Comparison of ENCODE assay signal across 19 cellular contexts in the genomic region with DNA sequence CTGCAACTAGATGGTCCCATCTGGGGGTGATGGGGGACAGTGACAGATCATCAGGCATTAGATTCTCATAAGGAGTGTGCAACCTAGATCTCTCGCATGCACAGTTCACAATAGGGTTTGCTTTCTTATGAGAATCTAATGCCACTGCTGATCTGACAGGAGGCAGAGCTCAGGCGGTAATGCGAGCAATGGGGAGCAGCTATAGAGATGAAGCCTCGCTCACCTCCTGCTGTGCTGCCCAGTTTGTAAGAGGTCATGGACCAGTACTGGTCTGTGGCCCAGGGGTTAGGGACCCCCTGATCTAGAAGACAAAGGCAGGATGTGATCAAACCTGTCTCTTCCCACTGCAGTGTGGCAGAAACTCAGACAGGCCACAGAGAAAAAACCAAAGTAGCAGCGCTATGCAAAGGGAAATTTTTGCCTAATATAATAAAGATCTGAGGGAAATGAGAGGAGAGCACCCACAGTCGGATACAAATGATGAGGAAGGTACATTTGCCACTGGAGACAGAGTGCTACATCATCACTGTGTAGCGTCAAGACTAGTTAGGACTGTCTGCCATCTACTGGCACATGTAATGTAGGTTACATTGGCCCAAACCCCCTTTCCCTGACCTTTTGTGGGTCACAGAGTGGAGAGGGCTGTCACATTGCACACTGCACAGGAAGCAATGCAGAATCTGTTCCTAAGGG. TPM values are rescaled to one million over a fixed set of nuclear protein-coding genes. Genes with fewer than 3 reads are reported as not detected.
DNase-seq lines count a peak whose midpoint lies in the region; ATAC-seq, FAIRE-seq and TF ChIP-seq lines count a peak whose summit lies in the region.
"Had no signal": no experiment of that assay in that cellular context is flagged by ENCODE, and none has a peak within 500 bp of the region (broad histone marks: within the 10 kb centered on the region; RNA-seq: fewer than 3 reads in every experiment).

No MANE protein-coding gene starts in this region.

- TF ChIP-seq POLR2A in NB4 (IDR thresholded peaks at IDR 0.05; ENCODE audit: extremely low read depth, insufficient read length) = no peak
- TF ChIP-seq POLR2A in HepG2 (IDR thresholded peaks at IDR 0.05; ENCODE audit: insufficient read depth in 1 of 2, low read depth in 2 of 2, low read length in 2 of 2) = no peak
- no peak for TF ChIP-seq POLR2A in lower leg skin (IDR thresholded peaks at IDR 0.05)

- H4K20me1 ChIP-seq in HepG2 (ENCODE audit: insufficient read depth, low read length) = no peaks in the 10 kb centered on the region

- no peak for FAIRE-seq in HepG2 (lab: Jason Lieb, UNC)

- no TSS peak for BruUV-seq in HepG2 (replicated peaks; lab: Mats Ljungman, UMichigan)

- POLR2A ChIA-PET in HepG2 (lab: Yijun Ruan, JAX) = no interaction called here

- TF ChIP-seq EP300 in HepG2 (IDR thresholded peaks at IDR 0.05; ENCODE audit: low read depth in 2 of 2, low read length in 2 of 2) (no peak), HepG2 (CRISPR knock-in tag; IDR thresholded peaks at IDR 0.05; ENCODE audit: borderline replicate concordance) (no peak)

- 20% methylated on average over 7 of the region's 7 CpGs for WGBS in HepG2 (ENCODE audit: low lambda C conversion rate)
- WGBS in lower leg skin, 2 donors = 81 to 94% methylated on average over 7 of the region's 7 CpGs

- ATAC-seq in GM21423 (IDR thresholded peaks at IDR 0.05; ENCODE audit: unreplicated experiment) (peak; percentile 18), HepG2 (peak; percentile 68)

- no peak overlapping the region for H2AFZ ChIP-seq in HepG2 (ENCODE audit: low read length)

- H3K36me3 ChIP-seq in HepG2 (replicated peaks in 1 of 2; ENCODE audit: control insufficient read depth in 1 of 2, insufficient read depth in 2 of 2, low read length in 2 of 2) = no peaks in the 10 kb centered on the region
- H3K36me3 ChIP-seq: brain microvascular endothelial cell had no signal

- DNase-seq in NCI-H2171 treated with DMSO at 0.1 percent for 48 hours (lab: John Stamatoyannopoulos, UW) = peak; percentile 17
- no peak for DNase-seq in NCI-H2171 (lab: John Stamatoyannopoulos, UW)
- peak; percentile 81 for DNase-seq in NB4 (ENCODE audit: low read depth)
- no peak for DNase-seq in HepG2 (ENCODE audit: low spot score)
- no peak for DNase-seq in DMS79 (lab: John Stamatoyannopoulos, UW)
- DNase-seq in T-helper 2 cell = no peak
- DNase-seq in lower leg skin (ENCODE audit: low spot score in 2 of 2) = no peak
- DNase-seq: activated CD8-positive, alpha-beta memory T cell treated with anti-CD3 and anti-CD28 coated beads, Interleukin-2, amount 50 U/mL, for 48 hours; brain microvascular endothelial cell; hippocampal formation; NCI-H1092 treated with DMSO at 0.1 percent for 48 hours; posterior cingulate gyrus; stimulated activated CD4-positive, alpha-beta T cell treated with anti-CD3 and anti-CD28 coated beads, Interleukin-4, amount 100 ng/mL, for 4 hours; T1000 had no signal

- H3K27ac ChIP-seq in HepG2 (ENCODE audit: extremely low read length, insufficient read depth, low read length) = no peak overlapping the region
- H3K27ac ChIP-seq: brain microvascular endothelial cell had no signal

- H3K9me3 ChIP-seq in HepG2 (ENCODE audit: low read length) = no peaks in the 10 kb centered on the region

- CTCF ChIA-PET in HepG2 (lab: Yijun Ruan, JAX; ENCODE audit: low intra/inter-chr PET ratio, low total read pairs) = no interaction called here

- no peak overlapping the region for H3K9ac ChIP-seq in HepG2 (ENCODE audit: insufficient read depth, low read depth, low read length)

- intact Hi-C loops in HepG2 (cut with micrococcal nuclease; ENCODE audit: unreplicated experiment) (no loop called here), lower leg skin (cut with DNase I; ENCODE audit: low total_unique reads) (no loop called here)

- TF ChIP-seq RAD21 in HepG2 (CRISPR knock-in tag; IDR thresholded peaks at IDR 0.05) = no peak

- H3K4me2 ChIP-seq in HepG2 (ENCODE audit: low read depth, low read length) = no peak overlapping the region

- H3K4me3 ChIP-seq in NB4 (ENCODE audit: low read depth, low read length) (no peak overlapping the region), HepG2 (replicated peaks in 1 of 3; ENCODE audit: insufficient read depth in 1 of 3, low read depth in 2 of 3, low read length in 3 of 3) (no peak overlapping the region), lower leg skin (ENCODE audit: low read depth, poor library complexity, severe bottlenecking) (no peak overlapping the region)

- peak; percentile 50 for TF ChIP-seq CTCF in NB4 (IDR thresholded peaks at IDR 0.05; ENCODE audit: low read depth, low read length)
- TF ChIP-seq CTCF in HepG2 (CRISPR knock-in tag; IDR thresholded peaks at IDR 0.05) = peak; percentile 21; the same call in 1 of the 2 replicates
- no peak for TF ChIP-seq CTCF in lower leg skin (IDR thresholded peaks at IDR 0.05)

- in situ Hi-C loops in HepG2 (cut with HindIII; ENCODE audit: extremely low pct_ligation_motif_present, low pct_unique_long_range_greater_than_20kb) = no loop called here

- peaks cover 0 to 27% of the 10 kb centered on the region in 2 experiments; a peak in 3 of 5 replicates for H3K27me3 ChIP-seq in HepG2 (ENCODE audit: control insufficient read depth in 1 of 2, insufficient read depth in 2 of 2, low read length in 2 of 2)
- H3K27me3 ChIP-seq: brain microvascular endothelial cell had no signal

- no peaks in the 10 kb centered on the region for H3K79me2 ChIP-seq in HepG2 (ENCODE audit: insufficient read depth, low read length)

- no peaks in the 10 kb centered on the region for H3K4me1 ChIP-seq in HepG2 (ENCODE audit: insufficient read depth, low read length)

TF ChIP-seq in HepG2, 621 proteins besides CTCF, POLR2A, EP300 and RAD21 (continues in another document):
- TF ChIP-seq ZNF75D (CRISPR knock-in tag; IDR thresholded peaks at IDR 0.05; ENCODE audit: borderline replicate concordance) = no peak
- no peak for TF ChIP-seq DNMT1 (CRISPR knock-in tag; IDR thresholded peaks at IDR 0.05)
- TF ChIP-seq, protein P1, sequence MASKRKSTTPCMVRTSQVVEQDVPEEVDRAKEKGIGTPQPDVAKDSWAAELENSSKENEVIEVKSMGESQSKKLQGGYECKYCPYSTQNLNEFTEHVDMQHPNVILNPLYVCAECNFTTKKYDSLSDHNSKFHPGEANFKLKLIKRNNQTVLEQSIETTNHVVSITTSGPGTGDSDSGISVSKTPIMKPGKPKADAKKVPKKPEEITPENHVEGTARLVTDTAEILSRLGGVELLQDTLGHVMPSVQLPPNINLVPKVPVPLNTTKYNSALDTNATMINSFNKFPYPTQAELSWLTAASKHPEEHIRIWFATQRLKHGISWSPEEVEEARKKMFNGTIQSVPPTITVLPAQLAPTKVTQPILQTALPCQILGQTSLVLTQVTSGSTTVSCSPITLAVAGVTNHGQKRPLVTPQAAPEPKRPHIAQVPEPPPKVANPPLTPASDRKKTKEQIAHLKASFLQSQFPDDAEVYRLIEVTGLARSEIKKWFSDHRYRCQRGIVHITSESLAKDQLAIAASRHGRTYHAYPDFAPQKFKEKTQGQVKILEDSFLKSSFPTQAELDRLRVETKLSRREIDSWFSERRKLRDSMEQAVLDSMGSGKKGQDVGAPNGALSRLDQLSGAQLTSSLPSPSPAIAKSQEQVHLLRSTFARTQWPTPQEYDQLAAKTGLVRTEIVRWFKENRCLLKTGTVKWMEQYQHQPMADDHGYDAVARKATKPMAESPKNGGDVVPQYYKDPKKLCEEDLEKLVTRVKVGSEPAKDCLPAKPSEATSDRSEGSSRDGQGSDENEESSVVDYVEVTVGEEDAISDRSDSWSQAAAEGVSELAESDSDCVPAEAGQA (IDR thresholded peaks at IDR 0.05; ENCODE audit: low read depth) = no peak
- TF ChIP-seq, protein P1 (CRISPR knock-in tag; IDR thresholded peaks at IDR 0.05; ENCODE audit: borderline replicate concordance) = no peak

RNA-seq across cellular contexts. Expression of a gene that starts 4.1 kb away (rescaled TPM):
- not detected in 2 replicates for total RNA-seq in HepG2 (2016; rRNA removed; fragmentation: Illumina TruSeq; extraction: Trizol)
- total RNA-seq in HepG2 (2016; cell fraction: cytosol; rRNA removed; fragmentation: Illumina TruSeq; extraction: Trizol; ENCODE audit: low read depth) = not detected in 2 replicates
- total RNA-seq in HepG2 (2016; cell fraction: insoluble cytoplasmic fraction; rRNA removed; fragmentation: Illumina TruSeq; extraction: Trizol) = not detected in 2 replicates
- not detected in 2 replicates for total RNA-seq in HepG2 (2016; cell fraction: membrane; rRNA removed; fragmentation: Illumina TruSeq; extraction: Trizol)
- total RNA-seq in HepG2 (2016; cell fraction: nucleus; rRNA removed; fragmentation: Illumina TruSeq; extraction: Trizol) = not detected in 2 replicates
- not detected in 2 replicates for polyA plus RNA-seq in HepG2 (2011; rRNA removed)
- not detected in 2 replicates for polyA plus RNA-seq in HepG2 (2011; cell fraction: cytosol; rRNA removed)
- polyA plus RNA-seq in HepG2 (2011; cell fraction: nucleus; rRNA removed) = not detected in 2 replicates
- not detected in 2 replicates for polyA plus RNA-seq in HepG2 (2012)
- polyA plus RNA-seq in HepG2 (2016; cell fraction: cytosol; fragmentation: Illumina TruSeq; extraction: Trizol; ENCODE audit: low read depth) = not detected in 2 replicates
- polyA plus RNA-seq in HepG2 (2016; cell fraction: insoluble cytoplasmic fraction; fragmentation: Illumina TruSeq; extraction: Trizol; ENCODE audit: low read depth) = not detected in 2 replicates
- not detected in 2 replicates for polyA plus RNA-seq in HepG2 (2016; cell fraction: membrane; fragmentation: Illumina TruSeq; extraction: Trizol; ENCODE audit: low read depth)
- not detected in 2 replicates for polyA plus RNA-seq in HepG2 (2016; cell fraction: nucleus; fragmentation: Illumina TruSeq; extraction: Trizol; ENCODE audit: insufficient read depth, low read depth)
- polyA minus RNA-seq in HepG2 (2011; rRNA and poly(A)+ RNA removed; ENCODE audit: low replicate concordance) = not detected in 2 replicates
- not detected in 2 replicates for polyA minus RNA-seq in HepG2 (2011; cell fraction: cytosol; rRNA and poly(A)+ RNA removed)
- not detected in 2 replicates for polyA minus RNA-seq in HepG2 (2011; cell fraction: nucleus; rRNA and poly(A)+ RNA removed)
- 1 to 10 TPM in 2 of 4 donors, under 1 TPM in 1, not detected in 1; 0.88 to 2.1 (median 1.6) TPM for total RNA-seq in lower leg skin
- total RNA-seq: A673, Daoy, epithelial cell of proximal tubule, lung microvascular endothelial cell had no signal

Comparison
In these comparisons a context has a peak if more than half of its experiments do, and no peak if none do; other contexts are left out.
1. DNase-seq: peak in NCI-H2171 treated with DMSO at 0.1 percent for 48 hours (single experiment) and NB4 (single experiment); none in NCI-H2171 (single experiment), HepG2 (single experiment), DMS79 (single experiment), T-helper 2 cell (0 of 5) and lower leg skin (0 of 2).
2. CTCF ChIP-seq: peak in NB4 (single experiment) and HepG2 (single experiment); none in lower leg skin (0 of 3).